ENCODE assay signal across 15 cellular contexts in the genomic region with DNA sequence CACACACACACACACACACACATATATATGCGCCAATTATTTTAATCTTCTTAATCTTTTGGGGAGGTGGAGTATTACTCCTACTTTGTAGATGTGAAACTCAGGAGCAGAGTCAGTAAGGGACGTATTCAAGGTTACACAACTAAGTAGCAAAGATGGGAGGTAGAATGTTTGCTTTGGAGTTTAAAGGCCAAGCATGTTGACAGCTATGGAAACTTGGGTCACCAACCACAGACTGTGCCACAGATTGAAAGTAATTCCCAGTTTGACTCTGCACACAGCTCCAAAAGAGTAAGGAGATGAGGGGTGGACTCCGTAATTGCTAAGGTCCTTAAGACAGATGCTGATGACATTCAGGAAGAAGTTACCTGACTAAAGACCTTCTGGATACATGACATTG.
DNase-seq lines count a peak whose midpoint lies in the region; ATAC-seq and TF ChIP-seq lines count a peak whose summit lies in the region.
"Had no signal": no experiment of that assay in that cellular context is flagged by ENCODE, and none has a peak within 500 bp of the region (broad histone marks: within the 10 kb centered on the region; RNA-seq: fewer than 3 reads in every experiment).

No MANE protein-coding gene starts in this region.

- no peaks in the 10 kb centered on the region for H3K27me3 ChIP-seq in right atrium auricular region
- H3K27me3 ChIP-seq: esophagus squamous epithelium had no signal

- no peak for ATAC-seq in left cardiac atrium
- no peak for ATAC-seq in central memory CD8-positive, alpha-beta T cell (replicated peaks; ENCODE audit: extremely low read depth, poor library complexity, severe bottlenecking)
- ATAC-seq in HG02970 (IDR thresholded peaks at IDR 0.05; ENCODE audit: low FRiP score, unreplicated experiment): no peak

- H3K9me3 ChIP-seq in right atrium auricular region: no peaks in the 10 kb centered on the region
- H3K9me3 ChIP-seq: esophagus squamous epithelium had no signal

- TF ChIP-seq CTCF in right atrium auricular region (IDR thresholded peaks at IDR 0.05): no peak
- TF ChIP-seq CTCF in nephron (IDR thresholded peaks at IDR 0.05; ENCODE audit: unreplicated experiment in 3 of 3): no peak

- peak overlapping the region; percentile 9 to 14 for H3K27ac ChIP-seq in right atrium auricular region
- H3K27ac ChIP-seq: esophagus squamous epithelium had no signal

- peaks cover 5% of the 10 kb centered on the region for H3K36me3 Mint-ChIP-seq in central memory CD8-positive, alpha-beta T cell (ENCODE audit: insufficient read depth)
- H3K36me3 Mint-ChIP-seq in nephron (ENCODE audit: low read depth): peaks cover 6% of the 10 kb centered on the region
- H3K36me3 Mint-ChIP-seq: WTC11 had no signal

- peaks cover 85% of the 10 kb centered on the region for H3K4me1 Mint-ChIP-seq in central memory CD8-positive, alpha-beta T cell
- peaks cover 73% of the 10 kb centered on the region for H3K4me1 Mint-ChIP-seq in nephron

- DNase-seq in right atrium auricular region (ENCODE audit: low spot score) (no peak), left cardiac atrium (no peak), activated gamma-delta T cell (lab: John Stamatoyannopoulos, UW) (no peak), NCI-H69 (lab: John Stamatoyannopoulos, UW) (no peak)
- DNase-seq in central memory CD8-positive, alpha-beta T cell (ENCODE audit: low spot score in 2 of 2): no peak
- DNase-seq: DMS 273 treated with DMSO at 0.1 percent for 48 hours, esophagus squamous epithelium, GF-D8, SIG-M5 had no signal

- no peaks in the 10 kb centered on the region for H3K36me3 ChIP-seq in right atrium auricular region
- H3K36me3 ChIP-seq: esophagus squamous epithelium had no signal

- H3K4me3 ChIP-seq in right atrium auricular region: no peak overlapping the region
- H3K4me3 ChIP-seq: esophagus squamous epithelium, lung had no signal

- intact Hi-C loops in left cardiac atrium (cut with DNase I): loop anchor here (5.0 to 10.0 kb wide), 3 partner anchors 170 to 647 kb away; a partner anchor contains a TSS

- peak overlapping the region; percentile 52 for H3K27ac Mint-ChIP-seq in central memory CD8-positive, alpha-beta T cell (ENCODE audit: low read depth)
- peak overlapping the region in 2 of 3 experiments; percentile 30 to 75 for H3K27ac Mint-ChIP-seq in nephron
- H3K27ac Mint-ChIP-seq: WTC11 had no signal

- H3K4me1 ChIP-seq in right atrium auricular region: peaks cover 0 to 77% of the 10 kb centered on the region in 2 donors

- H3K9me3 Mint-ChIP-seq in central memory CD8-positive, alpha-beta T cell: no peaks in the 10 kb centered on the region
- H3K9me3 Mint-ChIP-seq in nephron: no peaks in the 10 kb centered on the region
- H3K9me3 Mint-ChIP-seq: IgD-negative memory B cell, neural crest cell, WTC11 had no signal

- H3K4me3 Mint-ChIP-seq in central memory CD8-positive, alpha-beta T cell: no peak overlapping the region
- H3K4me3 Mint-ChIP-seq in nephron: no peak overlapping the region
- H3K4me3 Mint-ChIP-seq: IgD-negative memory B cell, neural crest cell, WTC11 had no signal

- no peaks in the 10 kb centered on the region for H3K27me3 Mint-ChIP-seq in central memory CD8-positive, alpha-beta T cell
- no peaks in the 10 kb centered on the region for H3K27me3 Mint-ChIP-seq in nephron (ENCODE audit: low read depth)
- H3K27me3 Mint-ChIP-seq: IgD-negative memory B cell had no signal
